ENCODE assay signal across 17 cellular contexts in the genomic region with DNA sequence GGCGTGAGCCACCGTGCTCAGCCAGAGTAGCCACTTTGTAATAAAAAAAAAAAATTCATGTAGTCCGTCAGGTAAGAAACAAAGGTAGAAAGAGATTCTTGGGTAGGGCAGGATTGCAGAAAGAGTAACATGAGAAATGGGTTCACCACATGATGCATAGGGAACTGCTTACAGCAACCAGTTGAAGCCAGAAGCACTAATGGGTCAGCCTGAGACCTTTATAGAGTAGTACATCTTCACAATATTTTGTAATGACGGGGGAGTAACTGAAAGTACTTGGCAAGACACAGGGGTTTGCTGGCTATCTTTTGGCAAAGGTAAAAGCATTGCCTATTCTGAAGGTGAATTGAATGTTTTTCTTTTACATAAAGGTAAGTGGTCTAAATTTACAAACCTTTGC. TPM values are rescaled to one million over a fixed set of nuclear protein-coding genes. Genes with fewer than 3 reads are reported as not detected.
DNase-seq lines count a peak whose midpoint lies in the region; ATAC-seq and TF ChIP-seq lines count a peak whose summit lies in the region.
"Had no signal": no experiment of that assay in that cellular context is flagged by ENCODE, and none has a peak within 500 bp of the region (broad histone marks: within the 10 kb centered on the region; RNA-seq: fewer than 3 reads in every experiment).

No MANE protein-coding gene starts in this region.

- H3K14ac ChIP-seq in H9 (ENCODE audit: insufficient read depth, low read length), result no peak overlapping the region

- no peak overlapping the region for H3K56ac ChIP-seq in H9 (ENCODE audit: insufficient read length, low read depth, low read length)

- CTCF ChIA-PET in OCI-LY7 (lab: Charles Lee; ENCODE audit: unreplicated experiment), result no interaction called here

- intact Hi-C loops in OCI-LY7 (cut with micrococcal nuclease; ENCODE audit: unreplicated experiment), result no loop called here
- intact Hi-C loops in gastrocnemius medialis (cut with DNase I; ENCODE audit: low total_unique reads), result no loop called here

- no peak for TF ChIP-seq POLR2A in gastrocnemius medialis (IDR thresholded peaks at IDR 0.05)

- H2BK12ac ChIP-seq in H9 (ENCODE audit: insufficient read length, low read depth, low read length), result no peak overlapping the region

- POLR2A ChIA-PET in OCI-LY7 (lab: Charles Lee), result interaction anchor here (0.6 to 0.9 kb wide), 4 partner anchors 20 to 800 kb away, joined by 3 to 4 read pairs (median 3); no protein-coding TSS in a partner anchor

- H3K9me3 Mint-ChIP-seq in H9 (no peaks in the 10 kb centered on the region), nephron progenitor cell (no peaks in the 10 kb centered on the region)
- H3K9me3 Mint-ChIP-seq: CD4-positive, CD25-positive, alpha-beta regulatory T cell; CD8-positive, alpha-beta memory T cell; GM23338; HFFc6 had no signal

- no CpG with 5 or more reads among the region's 4 CpGs for WGBS in H9 (ENCODE audit: extremely low coverage, insufficient read length, low lambda C conversion rate)

- H3K18ac ChIP-seq in H9 (ENCODE audit: insufficient read length, low read depth, low read length), result no peak overlapping the region

- H3K9me3 ChIP-seq in H9 (ENCODE audit: control insufficient read depth, low read depth, low read length) (no peaks in the 10 kb centered on the region), OCI-LY7 (ENCODE audit: low read length) (no peaks in the 10 kb centered on the region), gastrocnemius medialis (no peaks in the 10 kb centered on the region)
- H3K9me3 ChIP-seq: BE2C had no signal

- no peak overlapping the region for H3K9ac ChIP-seq in H9 (ENCODE audit: extremely low read depth, insufficient read length, low read length)

- H3K36me3 ChIP-seq in OCI-LY7 (ENCODE audit: insufficient read depth, low read length) (peaks cover 10% of the 10 kb centered on the region; the same call in 1 of the 2 replicates), gastrocnemius medialis (peaks cover 0 to 4% of the 10 kb centered on the region in 2 donors)

- H3K9me2 ChIP-seq in OCI-LY7 (ENCODE audit: insufficient read depth, low read length), result no peaks in the 10 kb centered on the region

- H2AFZ ChIP-seq in H9 (ENCODE audit: low read length) (no peak overlapping the region), OCI-LY7 (ENCODE audit: low read length) (no peak overlapping the region)
- H2AFZ ChIP-seq: GM23338 had no signal

- ATAC-seq in gastrocnemius medialis (peak; percentile 96 to 98), HG02678 (IDR thresholded peaks at IDR 0.05; ENCODE audit: unreplicated experiment) (no peak), GM21717 (IDR thresholded peaks at IDR 0.05; ENCODE audit: unreplicated experiment) (no peak)
- ATAC-seq: GM23338, HCT116 had no signal

- H3K4me1 ChIP-seq in H9 (ENCODE audit: insufficient read depth, low read length) (peaks cover 2% of the 10 kb centered on the region; the same call in 1 of the 2 replicates), OCI-LY7 (ENCODE audit: insufficient read depth, low read length, poor library complexity, severe bottlenecking) (no peaks in the 10 kb centered on the region), gastrocnemius medialis (peaks cover 20 to 30% of the 10 kb centered on the region in 2 donors)
- H3K4me1 ChIP-seq: BE2C had no signal

- no peak overlapping the region for H4K91ac ChIP-seq in H9 (ENCODE audit: insufficient read length, low read depth, low read length)

- no peak overlapping the region for H2BK20ac ChIP-seq in H9 (ENCODE audit: low read depth, low read length, poor library complexity, severe bottlenecking)

- H3K79me2 ChIP-seq in H9 (ENCODE audit: insufficient read depth, low read length) (peaks cover 24% of the 10 kb centered on the region; the same call in 1 of the 2 replicates), OCI-LY7 (ENCODE audit: insufficient read depth, low read depth, low read length) (peaks cover 66% of the 10 kb centered on the region)

- H4K5ac ChIP-seq in H9 (ENCODE audit: insufficient read length, low read depth, low read length), result no peak overlapping the region

- H3T11ph ChIP-seq in H9 (ENCODE audit: low read length), result no peak overlapping the region

- TF ChIP-seq CTCF in H9 (conservative IDR thresholded peaks at IDR 0.05), result no peak
- no peak for TF ChIP-seq CTCF in OCI-LY7 (conservative IDR thresholded peaks at IDR 0.05; ENCODE audit: low read length)
- TF ChIP-seq CTCF in nephron progenitor cell (IDR thresholded peaks at IDR 0.05), result no peak
- TF ChIP-seq CTCF in gastrocnemius medialis (IDR thresholded peaks at IDR 0.05 in 4 of 5, conservative IDR thresholded peaks at IDR 0.05 in 1 of 5), result no peak

- H2AK5ac ChIP-seq in H9 (ENCODE audit: insufficient read length, low read length), result no peak overlapping the region

- H3K4me1 Mint-ChIP-seq in H9 (peaks cover 18 to 21% of the 10 kb centered on the region in 2 experiments), nephron progenitor cell (peaks cover 17% of the 10 kb centered on the region)

- no peak overlapping the region for H3K4me3 ChIP-seq in OCI-LY7 (ENCODE audit: low read depth, low read length, poor library complexity, severe bottlenecking)
- no peak overlapping the region for H3K4me3 ChIP-seq in gastrocnemius medialis
- H3K4me3 ChIP-seq: GM23338 had no signal

- H3K27ac ChIP-seq in H9 (ENCODE audit: insufficient read length, low read depth, low read length) (no peak overlapping the region), OCI-LY7 (ENCODE audit: low read depth, low read length, poor library complexity, severe bottlenecking) (no peak overlapping the region), gastrocnemius medialis (peak overlapping the region; percentile 40 to 57 (median 50))

- H3K23me2 ChIP-seq in H9 (ENCODE audit: insufficient read length, low read depth, low read length, poor library complexity, severe bottlenecking), result no peaks in the 10 kb centered on the region

- H3K27me3 Mint-ChIP-seq in H9 (ENCODE audit: low read depth) (no peaks in the 10 kb centered on the region), nephron progenitor cell (ENCODE audit: low read depth, poor library complexity) (no peaks in the 10 kb centered on the region)
- H3K27me3 Mint-ChIP-seq: CD4-positive, CD25-positive, alpha-beta regulatory T cell; CD8-positive, alpha-beta memory T cell had no signal

- H3K4me3 Mint-ChIP-seq in H9, result no peak overlapping the region
- H3K4me3 Mint-ChIP-seq in nephron progenitor cell, result no peak overlapping the region
- H3K4me3 Mint-ChIP-seq: CD4-positive, CD25-positive, alpha-beta regulatory T cell; CD8-positive, alpha-beta memory T cell; GM23338; HFFc6 had no signal

- H2BK15ac ChIP-seq in H9 (ENCODE audit: low read depth, low read length), result no peak overlapping the region

- BruUV-seq in OCI-LY7 (replicated peaks; lab: Mats Ljungman, UMichigan), result TSS peak; percentile 48

- DNase-seq in H9 (no peak), OCI-LY7 (ENCODE audit: low spot score) (no peak), nephron progenitor cell (no peak), gastrocnemius medialis (no peak), NCI-H524 (lab: John Stamatoyannopoulos, UW) (no peak)
- DNase-seq: ACHN; BE2C; C1 segment of cervical spinal cord; CD4-positive, CD25-positive, alpha-beta regulatory T cell; CD8-positive, alpha-beta memory T cell; COR-L47; HFFc6; IMR-90 had no signal

- H3K79me1 ChIP-seq in H9 (ENCODE audit: insufficient read depth, low read depth, low read length, poor library complexity, severe bottlenecking), result peaks cover 13% of the 10 kb centered on the region

- H3K27me3 ChIP-seq in H9 (ENCODE audit: insufficient read depth, low read length) (no peaks in the 10 kb centered on the region), gastrocnemius medialis (no peaks in the 10 kb centered on the region)
- H3K27me3 ChIP-seq: BE2C had no signal

- H4K8ac ChIP-seq in H9 (replicated peaks; ENCODE audit: insufficient read length, low read depth, low read length), result no peak overlapping the region

- H3K23ac ChIP-seq in H9 (ENCODE audit: insufficient read length, low read depth, low read length), result no peak overlapping the region

- H3K36me3 Mint-ChIP-seq in H9 (ENCODE audit: insufficient read depth in 1 of 3, low read depth in 3 of 3), result peaks cover 4 to 20% (median 20%) of the 10 kb centered on the region in 3 experiments; a peak in 5 of 7 replicates
- peaks cover 60% of the 10 kb centered on the region for H3K36me3 Mint-ChIP-seq in nephron progenitor cell (ENCODE audit: low read depth)

- no peaks in the 10 kb centered on the region for H4K20me1 ChIP-seq in H9 (ENCODE audit: control insufficient read depth, insufficient read depth, insufficient read length)
- H4K20me1 ChIP-seq in OCI-LY7 (ENCODE audit: insufficient read depth, low read length), result peaks cover 6% of the 10 kb centered on the region

- H3K4ac ChIP-seq in H9 (ENCODE audit: low read depth, low read length), result no peak overlapping the region

- in situ Hi-C loops in gastrocnemius medialis (cut with MboI; ENCODE audit: low sequenced_read_pairs in 4 of 4), result no loop called here

- H3K4me2 ChIP-seq in H9 (ENCODE audit: insufficient read depth, insufficient read length, low read length) (no peak overlapping the region), OCI-LY7 (ENCODE audit: low read length) (no peak overlapping the region)
- H3K4me2 ChIP-seq: GM23338 had no signal

- H2BK5ac ChIP-seq in H9 (ENCODE audit: insufficient read length, low read length), result no peak overlapping the region

- H2BK120ac ChIP-seq in H9 (ENCODE audit: low read depth, low read length, poor library complexity, severe bottlenecking), result no peak overlapping the region

- H3K27ac Mint-ChIP-seq in H9 (peak overlapping the region in 2 of 3 experiments; percentile 2 to 61; a peak in 3 of 7 replicates), nephron progenitor cell (peak overlapping the region; percentile 51)
- H3K27ac Mint-ChIP-seq: GM23338, HFFc6 had no signal

RNA-seq across cellular contexts. Expression of a gene that starts 29.1 kb away (rescaled TPM):
- 35.9 and 36.9 TPM in 2 replicates for total RNA-seq in H9 (2021)
- 17.1 and 17.8 TPM in 2 replicates for total RNA-seq in OCI-LY7 (2014; rRNA removed; shearing (Covaris generic))
- total RNA-seq in OCI-LY7 (2022), result 36.7 and 38.6 TPM in 2 replicates
- 10 to 100 TPM; 16.7 to 18.9 (median 18.0) TPM for total RNA-seq in gastrocnemius medialis

Comparison
In these comparisons a context has a peak if more than half of its experiments do, and no peak if none do; other contexts are left out.
1. H3K27ac ChIP-seq: peak in gastrocnemius medialis (4 of 4); none in H9 (single experiment) and OCI-LY7 (single experiment).
2. ATAC-seq: peak in gastrocnemius medialis (2 of 2); none in HG02678 (single experiment) and GM21717 (single experiment).